In the genomic region with DNA sequence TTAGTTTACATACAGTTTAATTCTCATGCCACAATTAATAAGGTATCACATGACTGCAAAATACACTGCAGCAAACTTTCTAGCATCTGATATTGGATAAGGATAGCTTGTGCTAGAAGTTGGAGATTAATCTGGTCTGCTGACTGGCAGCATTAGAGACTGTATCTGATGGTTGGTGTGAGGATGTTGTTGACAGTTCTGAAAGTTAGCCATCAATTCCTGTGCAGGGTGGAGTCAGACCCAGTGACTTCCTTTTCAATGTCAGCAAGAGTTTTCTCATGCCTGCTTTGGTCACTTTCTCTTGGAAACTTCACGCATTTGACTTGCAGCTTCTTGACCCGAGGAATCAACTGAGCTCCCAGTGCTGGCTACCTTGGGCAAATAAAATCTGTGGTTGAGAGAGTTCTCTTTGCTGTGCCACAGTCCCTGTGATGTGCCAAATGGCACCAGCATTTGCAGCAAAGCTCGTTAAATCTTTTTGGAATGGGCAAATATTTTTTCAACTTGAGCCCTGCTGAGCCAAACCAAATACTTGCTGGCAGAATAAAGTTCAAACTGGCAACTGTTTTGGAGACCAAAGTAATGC, we compare ENCODE assay signal across 13 cellular contexts.
"Had no signal": no experiment of that assay in that cellular context is flagged by ENCODE, and none has a peak within 500 bp of the region (broad histone marks: within the 10 kb centered on the region; RNA-seq: fewer than 3 reads in every experiment).

No MANE protein-coding gene starts in this region.

- DNase-seq: activated CD4-positive, alpha-beta memory T cell treated with anti-CD3 and anti-CD28 coated beads, Interleukin-2, amount 10 ng/mL, durations not matched to agents 7 days and 5 days; activated CD4-positive, alpha-beta T cell treated with anti-CD3 and anti-CD28 coated beads for 36 hours; activated naive CD4-positive, alpha-beta T cell; aorta; effector CD4-positive, alpha-beta T cell; lower lobe of right lung; naive thymus-derived CD8-positive, alpha-beta T cell; posterior cingulate gyrus; stimulated activated CD4-positive, alpha-beta T cell treated with anti-CD3 and anti-CD28 coated beads, Interleukin-12 subunit alpha, Interleukin-12 subunit beta, amount 100 ng/mL, for 4 hours; stimulated activated naive CD4-positive, alpha-beta T cell; WERI-Rb-1 had no signal

- H3K27ac ChIP-seq: cardiac muscle cell, lower lobe of right lung, neutrophil, WERI-Rb-1 had no signal

- H3K27me3 ChIP-seq: cardiac muscle cell had no signal

- H3K4me3 ChIP-seq: cardiac muscle cell, lower lobe of right lung had no signal

- H3K9me3 ChIP-seq: lower lobe of right lung, neutrophil had no signal

- H3K4me1 ChIP-seq: lower lobe of right lung had no signal

- H3K36me3 ChIP-seq: cardiac muscle cell, lower lobe of right lung, WERI-Rb-1 had no signal
